40 cellular contexts compared by ENCODE assay signal in the genomic region with DNA sequence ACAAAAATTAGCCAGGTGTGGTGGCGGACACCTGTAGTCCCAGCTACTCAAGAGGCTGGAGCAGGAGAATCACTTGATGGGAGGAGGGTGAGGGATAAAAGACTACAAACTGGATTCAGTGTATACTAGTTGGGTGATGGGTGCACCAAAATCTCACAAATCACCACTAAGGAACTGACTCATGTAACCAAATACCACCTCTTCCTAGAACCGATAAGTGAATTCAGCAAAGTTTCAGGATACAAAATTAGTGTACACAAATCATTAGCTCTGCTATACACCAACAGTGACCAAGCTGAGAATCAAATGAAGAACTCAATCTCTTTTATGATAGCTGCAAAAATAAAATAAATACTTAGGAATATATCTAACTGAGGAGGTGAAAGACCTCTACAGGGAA. TPM values are rescaled to one million over a fixed set of nuclear protein-coding genes. Genes with fewer than 3 reads are reported as not detected.
"Had no signal": no experiment of that assay in that cellular context is flagged by ENCODE, and none has a peak within 500 bp of the region (broad histone marks: within the 10 kb centered on the region; RNA-seq: fewer than 3 reads in every experiment).

No MANE protein-coding gene starts in this region.

- H3K4me3 ChIP-seq: adrenal gland, ascending aorta, body of pancreas, breast epithelium, cardiac muscle cell had no signal

- ATAC-seq: activated naive CD8-positive, alpha-beta T cell treated with anti-CD3 and anti-CD28 coated beads, Interleukin-2, amount 50 U/mL, for 24 hours; body of pancreas had no signal

- H3K27ac ChIP-seq: adrenal gland, ascending aorta, body of pancreas, brain microvascular endothelial cell, breast epithelium, cardiac muscle cell had no signal

- H3K27me3 Mint-ChIP-seq: activated naive CD4-positive, alpha-beta T cell treated with anti-CD3 and anti-CD28 coated beads, Interleukin-2, amount 50 U/mL, for 24 hours; activated naive CD8-positive, alpha-beta T cell; central memory CD8-positive, alpha-beta T cell had no signal

- H3K36me3 Mint-ChIP-seq: activated naive CD4-positive, alpha-beta T cell treated with anti-CD3 and anti-CD28 coated beads, Interleukin-2, amount 10 ng/mL, durations not matched to agents 7 days and 5 days; activated naive CD4-positive, alpha-beta T cell treated with anti-CD3 and anti-CD28 coated beads, Interleukin-2, amount 50 U/mL, for 24 hours; activated naive CD4-positive, alpha-beta T cell treated with anti-CD3 and anti-CD28 coated beads, Interleukin-2, amount 50 U/mL, for 72 hours; activated naive CD8-positive, alpha-beta T cell treated with anti-CD3 and anti-CD28 coated beads for 36 hours; activated naive CD8-positive, alpha-beta T cell treated with anti-CD3 and anti-CD28 coated beads, Interleukin-2, amount 10 ng/mL, durations not matched to agents 7 days and 5 days; brain had no signal

- H3K27ac Mint-ChIP-seq: activated naive CD4-positive, alpha-beta T cell treated with anti-CD3 and anti-CD28 coated beads for 36 hours; activated naive CD4-positive, alpha-beta T cell treated with anti-CD3 and anti-CD28 coated beads, Interleukin-2, amount 10 ng/mL, durations not matched to agents 7 days and 5 days; activated naive CD4-positive, alpha-beta T cell treated with anti-CD3 and anti-CD28 coated beads, Interleukin-2, amount 50 U/mL, for 24 hours; activated naive CD4-positive, alpha-beta T cell treated with anti-CD3 and anti-CD28 coated beads, Interleukin-2, amount 50 U/mL, for 72 hours; activated naive CD8-positive, alpha-beta T cell; activated naive CD8-positive, alpha-beta T cell treated with anti-CD3 and anti-CD28 coated beads for 36 hours; activated naive CD8-positive, alpha-beta T cell treated with anti-CD3 and anti-CD28 coated beads, Interleukin-2, amount 10 ng/mL, durations not matched to agents 7 days and 5 days; activated naive CD8-positive, alpha-beta T cell treated with anti-CD3 and anti-CD28 coated beads, Interleukin-2, amount 50 U/mL, for 24 hours; activated T-cell treated with anti-CD3 and anti-CD28 coated beads, Interleukin-2, amount 50 U/mL, for 24 hours; activated T-cell treated with anti-CD3 and anti-CD28 coated beads, Interleukin-2, amount 50 U/mL, for 72 hours; activated T-helper 1 cell treated with anti-CD3 and anti-CD28 coated beads, Interleukin-12 subunit alpha, Interleukin-12 subunit beta, Interleukin-2, Interleukin-4 antibody, amounts not matched to agents 30 ng/mL and 10 ng/mL and 1 ng/mL, durations not matched to agents 14 hours and 24 hours and 36 hours; activated T-helper 2 cell treated with anti-CD3 and anti-CD28 coated beads, Interferon-gamma antibody, Interleukin-2, Interleukin-4, amounts not matched to agents 10 μg/mL and 5 μg/mL and 100 μg/mL, durations not matched to agents 14 hours and 24 hours and 36 hours; brain had no signal

- H3K9me3 Mint-ChIP-seq: activated naive CD4-positive, alpha-beta T cell treated with anti-CD3 and anti-CD28 coated beads for 36 hours; activated naive CD4-positive, alpha-beta T cell treated with anti-CD3 and anti-CD28 coated beads, Interleukin-2, amount 10 ng/mL, durations not matched to agents 7 days and 5 days; activated naive CD4-positive, alpha-beta T cell treated with anti-CD3 and anti-CD28 coated beads, Interleukin-2, amount 50 U/mL, for 24 hours; activated naive CD4-positive, alpha-beta T cell treated with anti-CD3 and anti-CD28 coated beads, Interleukin-2, amount 50 U/mL, for 72 hours; activated naive CD8-positive, alpha-beta T cell treated with anti-CD3 and anti-CD28 coated beads for 36 hours; activated naive CD8-positive, alpha-beta T cell treated with anti-CD3 and anti-CD28 coated beads, Interleukin-2, amount 50 U/mL, for 24 hours; activated T-cell treated with anti-CD3 and anti-CD28 coated beads, Interleukin-2, amount 50 U/mL, for 24 hours; activated T-cell treated with anti-CD3 and anti-CD28 coated beads, Interleukin-2, amount 50 U/mL, for 4 hours; activated T-cell treated with anti-CD3 and anti-CD28 coated beads, Interleukin-2, amount 50 U/mL, for 72 hours; activated T-helper 1 cell treated with anti-CD3 and anti-CD28 coated beads, Interleukin-12 subunit alpha, Interleukin-12 subunit beta, Interleukin-2, Interleukin-4 antibody, amounts not matched to agents 30 ng/mL and 10 ng/mL and 1 ng/mL, durations not matched to agents 14 hours and 24 hours and 36 hours; activated T-helper 2 cell treated with anti-CD3 and anti-CD28 coated beads, Interferon-gamma antibody, Interleukin-2, Interleukin-4, amounts not matched to agents 10 μg/mL and 5 μg/mL and 100 μg/mL, durations not matched to agents 14 hours and 24 hours and 36 hours; central memory CD8-positive, alpha-beta T cell had no signal

- H3K4me1 ChIP-seq: adrenal gland, ascending aorta, breast epithelium had no signal

- DNase-seq: activated effector memory CD4-positive, alpha-beta T cell treated with anti-CD3 and anti-CD28 coated beads, Interleukin-2, amount 50 U/mL, for 16 hours; activated effector memory CD4-positive, alpha-beta T cell treated with Interleukin-2 at 50 U/mL for 16 hours; activated gamma-delta T cell; activated gamma-delta T cell treated with Interleukin-2 at 50 U/mL for 16 hours; activated naive CD4-positive, alpha-beta T cell; activated naive CD4-positive, alpha-beta T cell treated with anti-CD3 and anti-CD28 coated beads for 36 hours; activated naive CD4-positive, alpha-beta T cell treated with anti-CD3 and anti-CD28 coated beads, Interleukin-2, amount 10 ng/mL, durations not matched to agents 7 days and 5 days; activated naive CD4-positive, alpha-beta T cell treated with anti-CD3 and anti-CD28 coated beads, Interleukin-2, amount 50 U/mL, for 16 hours; activated naive CD4-positive, alpha-beta T cell treated with Interleukin-2 at 50 U/mL for 16 hours; activated naive CD8-positive, alpha-beta T cell treated with anti-CD3 and anti-CD28 coated beads for 36 hours; activated naive CD8-positive, alpha-beta T cell treated with anti-CD3 and anti-CD28 coated beads, Interleukin-2, amount 10 ng/mL, durations not matched to agents 7 days and 5 days; activated naive CD8-positive, alpha-beta T cell treated with anti-CD3 and anti-CD28 coated beads, Interleukin-2, amount 50 U/mL, for 24 hours; activated T-cell treated with anti-CD3 and anti-CD28 coated beads for 4 hours; activated T-cell treated with anti-CD3 and anti-CD28 coated beads, Interleukin-2, amount 50 U/mL, for 1 hour; activated T-cell treated with anti-CD3 and anti-CD28 coated beads, Interleukin-2, amount 50 U/mL, for 24 hours; activated T-cell treated with anti-CD3 and anti-CD28 coated beads, Interleukin-2, amount 50 U/mL, for 4 hours; activated T-cell treated with anti-CD3 and anti-CD28 coated beads, Interleukin-2, amount 50 U/mL, for 48 hours; activated T-cell treated with anti-CD3 and anti-CD28 coated beads, Interleukin-2, amount 50 U/mL, for 72 hours; adrenal gland; amniotic stem cell; amygdala; anterior cingulate cortex; aorta; body of pancreas; brain microvascular endothelial cell; caudate nucleus; central memory CD4-positive, alpha-beta T cell; cerebellar nuclear complex had no signal

- H3K9me3 ChIP-seq: adrenal gland, ascending aorta, body of pancreas, breast epithelium had no signal

- H3K36me3 ChIP-seq: adrenal gland, ascending aorta, brain microvascular endothelial cell, breast epithelium, cardiac muscle cell had no signal

- H3K27me3 ChIP-seq: ascending aorta, body of pancreas, brain microvascular endothelial cell, breast epithelium, cardiac muscle cell had no signal

- H3K4me3 Mint-ChIP-seq: activated naive CD4-positive, alpha-beta T cell treated with anti-CD3 and anti-CD28 coated beads for 36 hours; activated naive CD4-positive, alpha-beta T cell treated with anti-CD3 and anti-CD28 coated beads, Interleukin-2, amount 10 ng/mL, durations not matched to agents 7 days and 5 days; activated naive CD4-positive, alpha-beta T cell treated with anti-CD3 and anti-CD28 coated beads, Interleukin-2, amount 50 U/mL, for 24 hours; activated naive CD8-positive, alpha-beta T cell; activated naive CD8-positive, alpha-beta T cell treated with anti-CD3 and anti-CD28 coated beads for 36 hours; activated naive CD8-positive, alpha-beta T cell treated with anti-CD3 and anti-CD28 coated beads, Interleukin-2, amount 10 ng/mL, durations not matched to agents 7 days and 5 days; activated naive CD8-positive, alpha-beta T cell treated with anti-CD3 and anti-CD28 coated beads, Interleukin-2, amount 50 U/mL, for 24 hours; activated T-cell treated with anti-CD3 and anti-CD28 coated beads, Interleukin-2, amount 50 U/mL, for 24 hours; activated T-cell treated with anti-CD3 and anti-CD28 coated beads, Interleukin-2, amount 50 U/mL, for 4 hours; activated T-cell treated with anti-CD3 and anti-CD28 coated beads, Interleukin-2, amount 50 U/mL, for 72 hours; activated T-helper 1 cell treated with anti-CD3 and anti-CD28 coated beads, Interleukin-12 subunit alpha, Interleukin-12 subunit beta, Interleukin-2, Interleukin-4 antibody, amounts not matched to agents 30 ng/mL and 10 ng/mL and 1 ng/mL, durations not matched to agents 14 hours and 24 hours and 36 hours; brain; central memory CD8-positive, alpha-beta T cell had no signal

RNA-seq across cellular contexts. Expression of a gene that starts 23.0 kb away (rescaled TPM):
- total RNA-seq: activated naive CD4-positive, alpha-beta T cell treated with anti-CD3 and anti-CD28 coated beads for 36 hours; activated naive CD4-positive, alpha-beta T cell treated with anti-CD3 and anti-CD28 coated beads, Interleukin-2, amount 50 U/mL, for 72 hours; activated naive CD8-positive, alpha-beta T cell treated with anti-CD3 and anti-CD28 coated beads for 36 hours; activated naive CD8-positive, alpha-beta T cell treated with anti-CD3 and anti-CD28 coated beads, Interleukin-2, amount 10 ng/mL, durations not matched to agents 7 days and 5 days; activated T-cell treated with anti-CD3 and anti-CD28 coated beads, Interleukin-2, amount 50 U/mL, for 72 hours; activated T-helper 1 cell treated with anti-CD3 and anti-CD28 coated beads, Interleukin-12 subunit alpha, Interleukin-12 subunit beta, Interleukin-2, Interleukin-4 antibody, amounts not matched to agents 30 ng/mL and 10 ng/mL and 1 ng/mL, durations not matched to agents 14 hours and 24 hours and 36 hours; activated T-helper 2 cell treated with anti-CD3 and anti-CD28 coated beads, Interferon-gamma antibody, Interleukin-2, Interleukin-4, amounts not matched to agents 10 μg/mL and 5 μg/mL and 100 μg/mL, durations not matched to agents 14 hours and 24 hours and 36 hours; ascending aorta; astrocyte; bronchial epithelial cell; cardiac muscle cell had no signal
